10 cellular contexts compared by ENCODE assay signal in genomic region chr3:195119461-195120198, GRCh38.
DNase-seq lines count a peak whose midpoint lies in the region; ATAC-seq and TF ChIP-seq lines count a peak whose summit lies in the region.
"Had no signal": no experiment of that assay in that cellular context is flagged by ENCODE, and none has a peak within 500 bp of the region (broad histone marks: within the 10 kb centered on the region; RNA-seq: fewer than 3 reads in every experiment).

No MANE protein-coding gene starts in this region.

- H3K4me3 ChIP-seq in PC-9 (no peak overlapping the region; the same call in 1 of the 2 replicates), fibroblast of mammary gland (ENCODE audit: control insufficient read depth, low read depth, low read length) (no peak overlapping the region), osteoblast (ENCODE audit: insufficient read depth, low read length) (peak overlapping the region; percentile 39)
- H3K4me3 ChIP-seq: psoas muscle, tibial artery had no signal

- no peaks in the 10 kb centered on the region for H3K79me2 ChIP-seq in PC-9 (ENCODE audit: low read depth)
- H3K79me2 ChIP-seq in osteoblast (ENCODE audit: insufficient read depth, low read length), result no peaks in the 10 kb centered on the region

- intact Hi-C loops in PC-9 (cut with micrococcal nuclease; ENCODE audit: unreplicated experiment), result no loop called here

- CTCF ChIA-PET in PC-9 (lab: Charles Lee), result interaction anchor here (0.6 to 1.3 kb wide), 9 partner anchors 23 to 447 kb away, joined by 3 to 5 read pairs (median 4); partner anchors contain the start of gene LSG1

- no peaks in the 10 kb centered on the region for H3K27me3 ChIP-seq in PC-9 (ENCODE audit: insufficient read depth, low read depth)
- no peaks in the 10 kb centered on the region for H3K27me3 ChIP-seq in osteoblast (ENCODE audit: insufficient read depth, low read length)
- H3K27me3 ChIP-seq: tibial artery had no signal

- peaks cover 49% of the 10 kb centered on the region for H3F3A ChIP-seq in PC-9 (ENCODE audit: insufficient read depth, low read depth)

- H3K4me1 ChIP-seq in PC-9 (replicated peaks; ENCODE audit: insufficient read depth), result peaks cover 51% of the 10 kb centered on the region
- H3K4me1 ChIP-seq in osteoblast (ENCODE audit: insufficient read depth, low read length), result peaks cover 31% of the 10 kb centered on the region
- H3K4me1 ChIP-seq: psoas muscle had no signal

- no peaks in the 10 kb centered on the region for H3K36me3 ChIP-seq in PC-9 (ENCODE audit: low read depth)
- no peaks in the 10 kb centered on the region for H3K36me3 ChIP-seq in osteoblast (ENCODE audit: insufficient read depth, low read length)
- H3K36me3 ChIP-seq: tibial artery had no signal

- BruUV-seq in PC-9 (replicated peaks; lab: Mats Ljungman, UMichigan), result no TSS peak

- POLR2A ChIA-PET in PC-9 (lab: Charles Lee; ENCODE audit: unreplicated experiment), result interaction anchor here (0.6 to 0.9 kb wide), 5 partner anchors 14 to 1748 kb away, joined by 3 to 11 read pairs (median 5); partner anchors contain the start of gene SENP5

- H3K9me2 ChIP-seq in PC-9 (ENCODE audit: insufficient read depth), result no peaks in the 10 kb centered on the region

- H3K4me2 ChIP-seq in PC-9 (peak overlapping the region; percentile 64), osteoblast (ENCODE audit: insufficient read depth, low read length) (peak overlapping the region; percentile 72)

- ATAC-seq in GM21723 (IDR thresholded peaks at IDR 0.05; ENCODE audit: unreplicated experiment) (no peak), HG03280 (IDR thresholded peaks at IDR 0.05; ENCODE audit: unreplicated experiment) (no peak)
- ATAC-seq: psoas muscle had no signal

- in situ Hi-C loops in Caki2 (cut with HindIII; ENCODE audit: low pct_unique_long_range_greater_than_20kb, low sequenced_read_pairs), result no loop called here

- H2AFZ ChIP-seq in PC-9 (no peak overlapping the region), osteoblast (ENCODE audit: low read length) (peak overlapping the region; percentile 59)

- DNase-seq in Caki2 (ENCODE audit: low read depth) (peak; percentile 85), PC-9 (peak; percentile 75 to 76), fibroblast of mammary gland (ENCODE audit: low read depth) (peak; percentile 67), osteoblast (ENCODE audit: insufficient read length, low spot score, missing footprints) (peak; percentile 92), NCI-H524 (lab: John Stamatoyannopoulos, UW) (no peak)
- DNase-seq in stimulated activated CD4-positive, alpha-beta T cell treated with anti-CD3 and anti-CD28 coated beads, Interleukin-15, amount 100 ng/mL, for 24 hours, result no peak
- DNase-seq: psoas muscle, tibial artery had no signal

- H3K27ac ChIP-seq in PC-9, result peak overlapping the region; percentile 82
- H3K27ac ChIP-seq in osteoblast (ENCODE audit: low read depth, low read length), result peak overlapping the region; percentile 84
- H3K27ac ChIP-seq: psoas muscle, tibial artery had no signal

- H4K20me1 ChIP-seq in PC-9 (ENCODE audit: insufficient read depth) (no peaks in the 10 kb centered on the region), osteoblast (ENCODE audit: insufficient read depth, low read length) (no peaks in the 10 kb centered on the region)

- H3K9me3 ChIP-seq in PC-9 (ENCODE audit: insufficient read depth, low read depth), result no peaks in the 10 kb centered on the region
- H3K9me3 ChIP-seq in osteoblast (ENCODE audit: low read depth, low read length), result no peaks in the 10 kb centered on the region
- H3K9me3 ChIP-seq: psoas muscle, tibial artery had no signal

- TF ChIP-seq CTCF in PC-9 (conservative IDR thresholded peaks at IDR 0.05) (no peak), fibroblast of mammary gland (conservative IDR thresholded peaks at IDR 0.05; ENCODE audit: control insufficient read depth, insufficient read depth, low read depth, low read length) (no peak), osteoblast (IDR thresholded peaks at IDR 0.05; ENCODE audit: extremely low read depth, low read depth, low read length) (no peak)

Comparison
In these comparisons a context has a peak if more than half of its experiments do, and no peak if none do; other contexts are left out.
1. DNase-seq: peak in Caki2 (single experiment), PC-9 (2 of 2), fibroblast of mammary gland (single experiment) and osteoblast (single experiment); none in stimulated activated CD4-positive, alpha-beta T cell treated with anti-CD3 and anti-CD28 coated beads, Interleukin-15, amount 100 ng/mL, for 24 hours (single experiment) and NCI-H524 (0 of 2).